27 cellular contexts compared by ENCODE assay signal in genomic region chr10:95530561-95530960, GRCh38. TPM values are rescaled to one million over a fixed set of nuclear protein-coding genes. Genes with fewer than 3 reads are reported as not detected.
DNase-seq lines count a peak whose midpoint lies in the region; ATAC-seq, FAIRE-seq and TF ChIP-seq lines count a peak whose summit lies in the region.
"Had no signal": no experiment of that assay in that cellular context is flagged by ENCODE, and none has a peak within 500 bp of the region (broad histone marks: within the 10 kb centered on the region; RNA-seq: fewer than 3 reads in every experiment).

No MANE protein-coding gene starts in this region.

- TF ChIP-seq POLR2A in prostate gland (IDR thresholded peaks at IDR 0.05) = no peak

- no peak overlapping the region for H3K4me3 ChIP-seq in heart right ventricle
- H3K4me3 ChIP-seq in prostate gland = no peak overlapping the region
- H3K4me3 ChIP-seq: smooth muscle cell had no signal

- peaks cover 82% of the 10 kb centered on the region for H3K4me1 Mint-ChIP-seq in endothelial cell (ENCODE audit: unreplicated experiment)
- peaks cover 46% of the 10 kb centered on the region for H3K4me1 Mint-ChIP-seq in type B pancreatic cell (ENCODE audit: unreplicated experiment)
- H3K4me1 Mint-ChIP-seq: naive B cell had no signal

- no peak for DNase-seq in heart right ventricle
- DNase-seq in left cardiac atrium = no peak
- DNase-seq in endothelial cell (ENCODE audit: low spot score) = no peak
- no peak for DNase-seq in prostate gland (ENCODE audit: low spot score)
- DNase-seq in type B pancreatic cell (ENCODE audit: extremely low spot score, unreplicated experiment) = no peak
- DNase-seq in urothelium cell line (ENCODE audit: low spot score) = no peak
- no peak for DNase-seq in T1000 (lab: John Stamatoyannopoulos, UW)
- DNase-seq: 8988T; activated CD4-positive, alpha-beta T cell treated with anti-CD3 and anti-CD28 coated beads for 4 hours; activated gamma-delta T cell treated with Interleukin-2 at 50 U/mL for 16 hours; activated T-cell treated with anti-CD3 and anti-CD28 coated beads, Interleukin-2, amount 50 U/mL, for 1 hour; CD4-positive, alpha-beta T cell; DMS153; hypothalamus; immature natural killer cell; Kasumi-1; MV-4-11; naive B cell; NCI-H1436 treated with DMSO at 0.1 percent for 48 hours; NCI-H2107; NCI-H446 treated with DMSO at 0.1 percent for 48 hours; SK-N-SH; stimulated activated CD4-positive, alpha-beta T cell treated with anti-CD3 and anti-CD28 coated beads, Interleukin-1b, Interleukin-23, amount 100 ng/mL, for 48 hours had no signal

- H3K9me3 Mint-ChIP-seq in endothelial cell (ENCODE audit: unreplicated experiment) (no peaks in the 10 kb centered on the region), type B pancreatic cell (no peaks in the 10 kb centered on the region)
- H3K9me3 Mint-ChIP-seq: CD4-positive, alpha-beta T cell; immature natural killer cell; naive B cell; T-helper 1 cell treated with Interleukin-12 subunit alpha and Interleukin-12 subunit beta and Interleukin-4 antibody, amounts not matched to agents 30 μg/mL and 1 μg/mL, for 36 hours had no signal

- no peaks in the 10 kb centered on the region for H3K27me3 ChIP-seq in heart right ventricle
- no peaks in the 10 kb centered on the region for H3K27me3 ChIP-seq in prostate gland (replicated peaks; ENCODE audit: insufficient read depth)

- H3K4me1 ChIP-seq in heart right ventricle (peaks cover 12 to 97% (median 82%) of the 10 kb centered on the region in 9 donors), prostate gland (replicated peaks) (no peaks in the 10 kb centered on the region)

- no peak for TF ChIP-seq CTCF in heart right ventricle (IDR thresholded peaks at IDR 0.05)
- no peak for TF ChIP-seq CTCF in endothelial cell (IDR thresholded peaks at IDR 0.05; ENCODE audit: unreplicated experiment)
- TF ChIP-seq CTCF in prostate gland (IDR thresholded peaks at IDR 0.05) = no peak
- no peak for TF ChIP-seq CTCF in type B pancreatic cell (conservative IDR thresholded peaks at IDR 0.05)

- no peak for FAIRE-seq in urothelium cell line (lab: Jason Lieb, UNC)
- FAIRE-seq: GM12892 had no signal

- H3K27ac Mint-ChIP-seq in endothelial cell (ENCODE audit: unreplicated experiment) = peak overlapping the region; percentile 94
- peak overlapping the region; percentile 31 for H3K27ac Mint-ChIP-seq in type B pancreatic cell
- H3K27ac Mint-ChIP-seq: CD4-positive, alpha-beta T cell; immature natural killer cell; T-helper 1 cell treated with Interleukin-12 subunit alpha and Interleukin-12 subunit beta and Interleukin-4 antibody, amounts not matched to agents 30 μg/mL and 1 μg/mL, for 36 hours had no signal

- no peaks in the 10 kb centered on the region for H3K36me3 ChIP-seq in heart right ventricle
- no peaks in the 10 kb centered on the region for H3K36me3 ChIP-seq in prostate gland

- intact Hi-C loops in heart right ventricle (cut with DNase I) (loop anchor here in 1 of 10 donors (2.0 kb wide), 1 partner anchor 62 kb away; no protein-coding TSS in a partner anchor), left cardiac atrium (cut with DNase I) (no loop called here), prostate gland (cut with DNase I) (no loop called here)

- H3K9me3 ChIP-seq in heart right ventricle = no peaks in the 10 kb centered on the region
- H3K9me3 ChIP-seq in prostate gland = no peaks in the 10 kb centered on the region
- H3K9me3 ChIP-seq: SK-N-SH had no signal

- H3K4me3 Mint-ChIP-seq in endothelial cell (ENCODE audit: unreplicated experiment) = peak overlapping the region; percentile 21
- no peak overlapping the region for H3K4me3 Mint-ChIP-seq in type B pancreatic cell
- H3K4me3 Mint-ChIP-seq: CD4-positive, alpha-beta T cell; immature natural killer cell; naive B cell; T-helper 1 cell treated with Interleukin-12 subunit alpha and Interleukin-12 subunit beta and Interleukin-4 antibody, amounts not matched to agents 30 μg/mL and 1 μg/mL, for 36 hours had no signal

- WGBS in heart right ventricle, 2 donors = 67 to 79% methylated on average over 4 of the region's 4 CpGs
- WGBS in prostate gland = 84% methylated on average over 3 of the region's 4 CpGs

- H3K27me3 Mint-ChIP-seq in endothelial cell (ENCODE audit: unreplicated experiment) (peaks cover 10% of the 10 kb centered on the region), type B pancreatic cell (no peaks in the 10 kb centered on the region)

- H3K36me3 Mint-ChIP-seq in endothelial cell (ENCODE audit: low read depth, unreplicated experiment) (peaks cover 11% of the 10 kb centered on the region), type B pancreatic cell (no peaks in the 10 kb centered on the region)
- H3K36me3 Mint-ChIP-seq: immature natural killer cell, naive B cell had no signal

- H3K27ac ChIP-seq in heart right ventricle = peak overlapping the region in 7 of 10 donors; percentile 35 to 71 (median 54)
- H3K27ac ChIP-seq in prostate gland = peak overlapping the region; percentile 69 to 71

- peak in 1 of 8 donors; percentile 6 for ATAC-seq in heart right ventricle
- no peak for ATAC-seq in left cardiac atrium
- no peak for ATAC-seq in HG03097 (IDR thresholded peaks at IDR 0.05; ENCODE audit: low FRiP score, unreplicated experiment)

RNA-seq across cellular contexts. Expression of gene SORBS1, which starts 30.6 kb away (rescaled TPM):
- total RNA-seq in heart right ventricle = 1,000 to 10,000 TPM in 6 of 10 donors, 100 to 1,000 TPM in 4; 528 to 1,253 (median 1,130) TPM
- polyA plus RNA-seq in heart right ventricle = 100 to 1,000 TPM; 140 to 350 TPM
- total RNA-seq in left cardiac atrium = 100 to 1,000 TPM; 465 to 617 TPM
- 103 TPM for total RNA-seq in endothelial cell (ENCODE audit: unreplicated experiment)
- 100 to 1,000 TPM in 1 of 2 donors, 10 to 100 TPM in 1; 84.6 to 189 TPM for total RNA-seq in prostate gland
- 28.2 and 31.4 TPM in 2 replicates for total RNA-seq in type B pancreatic cell (ENCODE audit: low replicate concordance)
